ENCODE assay signal across 8 cellular contexts in genomic region chr6:42879372-42880239, GRCh38. TPM values are rescaled to one million over a fixed set of nuclear protein-coding genes. Genes with fewer than 3 reads are reported as not detected.
DNase-seq lines count a peak whose midpoint lies in the region; FAIRE-seq and TF ChIP-seq lines count a peak whose summit lies in the region.

TSS of gene RPL7L1 (plus strand) at chr6:42879616. CDS start at chr6:42879911, 295 bp downstream.

- H3K9me3 ChIP-seq in HAP-1 (no peaks in the 10 kb centered on the region), MG63 (no peaks in the 10 kb centered on the region), neural progenitor cell (ENCODE audit: low read depth) (no peaks in the 10 kb centered on the region)

- H3K9me3 Mint-ChIP-seq in neural progenitor cell, result no peaks in the 10 kb centered on the region

- peaks cover 5% of the 10 kb centered on the region for H3K27me3 Mint-ChIP-seq in neural progenitor cell (ENCODE audit: insufficient read depth, low read depth)

- no peaks in the 10 kb centered on the region for H4K20me1 ChIP-seq in neural progenitor cell (ENCODE audit: low read depth)

- peaks cover 13% of the 10 kb centered on the region for H3K4me1 Mint-ChIP-seq in neural progenitor cell

- peak within 1 kb of the TSS; percentile 100 for H3K27ac Mint-ChIP-seq in neural progenitor cell

- in situ Hi-C loops in HAP-1 (cut with MboI; ENCODE audit: low sequenced_read_pairs), result loop anchor here (5.0 to 25.0 kb wide), 4 partner anchors 142 to 792 kb away; partner anchors contain the start of genes MRPS10 and TBCC

- FAIRE-seq in G401.6 (lab: Jason Lieb, UNC), result peak; percentile 23

- H3F3A ChIP-seq in neural progenitor cell (ENCODE audit: low read depth), result peaks cover 30% of the 10 kb centered on the region

- peak within 1 kb of the TSS; percentile 79 for H3K27ac ChIP-seq in neural progenitor cell

- peak within 1 kb of the TSS; percentile 77 for H3K4me2 ChIP-seq in neural progenitor cell

- H2AFZ ChIP-seq in neural progenitor cell (replicated peaks), result peak within 1 kb of the TSS; percentile 94

- DNase-seq in HAP-1 (ENCODE audit: low spot score in 2 of 2) (peak; percentile 83 to 85), MG63 (peak; percentile 76), SIG-M5 (lab: John Stamatoyannopoulos, UW) (peak; percentile 61), activated gamma-delta T cell (lab: John Stamatoyannopoulos, UW) (peak; percentile 66), foreskin fibroblast (peak; percentile 77 to 89), neural progenitor cell (ENCODE audit: low spot score) (peak; percentile 89), stromal cell of bone marrow (ENCODE audit: low read depth) (peak; percentile 84)

- H3K79me2 ChIP-seq in neural progenitor cell (ENCODE audit: low read depth), result peaks cover 46% of the 10 kb centered on the region

- peak within 1 kb of the TSS; percentile 99 for H3K4me3 Mint-ChIP-seq in neural progenitor cell

- peaks cover 16% of the 10 kb centered on the region for H3K36me3 Mint-ChIP-seq in neural progenitor cell

- H3K4me1 ChIP-seq in HAP-1, result peaks cover 10% of the 10 kb centered on the region
- H3K4me1 ChIP-seq in neural progenitor cell, result peaks cover 4% of the 10 kb centered on the region

- TF ChIP-seq CTCF in foreskin fibroblast (IDR thresholded peaks at IDR 0.05; ENCODE audit: low read depth, low read length) (no peak), neural progenitor cell (IDR thresholded peaks at IDR 0.05) (peak; percentile 24)

- peaks cover 39% of the 10 kb centered on the region for H3K36me3 ChIP-seq in HAP-1 (replicated peaks)
- peaks cover 38% of the 10 kb centered on the region for H3K36me3 ChIP-seq in MG63
- H3K36me3 ChIP-seq in neural progenitor cell, result peaks cover 6% of the 10 kb centered on the region

- H3K9ac ChIP-seq in neural progenitor cell, result peak within 1 kb of the TSS; percentile 97

- H3K4me3 ChIP-seq in HAP-1 (peak within 1 kb of the TSS; percentile 78), MG63 (peak within 1 kb of the TSS; percentile 85), foreskin fibroblast (ENCODE audit: low read depth in 1 of 2, low read length in 2 of 2) (peak within 1 kb of the TSS; percentile 69 to 93), neural progenitor cell (peak within 1 kb of the TSS; percentile 86)

- H3K27me3 ChIP-seq in HAP-1 (ENCODE audit: low read depth) (no peaks in the 10 kb centered on the region), MG63 (no peaks in the 10 kb centered on the region), neural progenitor cell (no peaks in the 10 kb centered on the region)

RNA-seq across cellular contexts. Expression of gene RPL7L1, which starts in this region (rescaled TPM):
- total RNA-seq in MG63 (2014; rRNA removed; shearing (Covaris generic); ENCODE audit: low replicate concordance), result 73.0 and 90.1 TPM in 2 replicates
- total RNA-seq in neural progenitor cell (ENCODE audit: low replicate concordance), result 92.0 and 106 TPM in 2 replicates

Comparison
In these comparisons a context has a peak if more than half of its experiments do, and no peak if none do; other contexts are left out.
1. Peak in every context shown above with its lines: DNase-seq, H3K4me3 ChIP-seq and H3K27ac ChIP-seq.